In the genomic region with DNA sequence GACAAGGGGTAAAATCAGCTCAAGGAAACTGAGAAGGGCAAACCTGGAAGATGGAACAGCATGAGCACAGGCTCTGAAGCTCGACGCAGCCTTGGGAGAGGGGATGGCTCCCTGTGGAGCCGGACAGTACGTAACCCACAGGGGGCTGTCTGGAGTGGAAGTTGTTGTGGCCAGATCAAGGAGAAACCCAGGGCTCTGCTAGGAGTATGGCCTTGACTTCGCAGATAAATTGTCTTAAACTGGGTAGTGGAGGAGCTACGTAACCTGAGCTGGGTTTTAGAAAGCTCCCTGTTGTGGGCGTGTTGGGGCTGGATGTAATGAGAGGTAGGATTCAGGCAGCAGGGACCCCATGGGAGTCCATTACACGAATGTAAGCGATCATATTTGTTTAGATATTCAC, we compare ENCODE assay signal across 2 cellular contexts.
TF ChIP-seq lines count a peak whose summit lies in the region.

No MANE protein-coding gene starts in this region.

TF ChIP-seq in HEK293T, 16 proteins besides CTCF, POLR2A, EP300 and RAD21 (continued from another document):
- TF ChIP-seq L3MBTL2 (conservative IDR thresholded peaks at IDR 0.05), result no peak
- no peak for TF ChIP-seq PKNOX1 (IDR thresholded peaks at IDR 0.05)
- TF ChIP-seq LEF1 (IDR thresholded peaks at IDR 0.05; ENCODE audit: borderline replicate concordance), result no peak
- TF ChIP-seq ELF4 (IDR thresholded peaks at IDR 0.05), result no peak
- TF ChIP-seq FOXK2 (IDR thresholded peaks at IDR 0.05), result no peak
- TF ChIP-seq SUZ12 (IDR thresholded peaks at IDR 0.05), result no peak
- no peak for TF ChIP-seq BHLHE40 (IDR thresholded peaks at IDR 0.05; ENCODE audit: borderline replicate concordance)
- no peak for TF ChIP-seq ZNF384 (IDR thresholded peaks at IDR 0.05)
- no peak for TF ChIP-seq FOXA1 (IDR thresholded peaks at IDR 0.05)
- TF ChIP-seq SP1 (IDR thresholded peaks at IDR 0.05), result no peak
- no peak for TF ChIP-seq FOXM1 (IDR thresholded peaks at IDR 0.05; ENCODE audit: borderline replicate concordance)
- no peak for TF ChIP-seq ARNT (IDR thresholded peaks at IDR 0.05)
- no peak for TF ChIP-seq NFRKB (IDR thresholded peaks at IDR 0.05)
- no peak for TF ChIP-seq HDGF (IDR thresholded peaks at IDR 0.05; ENCODE audit: borderline replicate concordance)
TF ChIP-seq in HEK293T: peak in this region for 0.

TF ChIP-seq in H1, 55 proteins besides CTCF, POLR2A, EP300 and RAD21:
- no peak for TF ChIP-seq ATF2 (IDR thresholded peaks at IDR 0.05; ENCODE audit: low read length)
- TF ChIP-seq CHD1 (IDR thresholded peaks at IDR 0.05; ENCODE audit: low read depth, low read length), result no peak
- TF ChIP-seq TAF1 (IDR thresholded peaks at IDR 0.05; ENCODE audit: low read depth, low read length), result no peak
- TF ChIP-seq MAFK (IDR thresholded peaks at IDR 0.05; ENCODE audit: low read depth, low read length), result no peak
- no peak for TF ChIP-seq CEBPB (IDR thresholded peaks at IDR 0.05; ENCODE audit: low read depth, low read length)
- TF ChIP-seq SUZ12 (IDR thresholded peaks at IDR 0.05; ENCODE audit: low read length), result no peak
- TF ChIP-seq HDAC6 (IDR thresholded peaks at IDR 0.05; ENCODE audit: low read depth, low read length), result no peak
- TF ChIP-seq RXRA (IDR thresholded peaks at IDR 0.05; ENCODE audit: insufficient read depth, low read depth, low read length), result no peak
- no peak for TF ChIP-seq TAF7 (optimal IDR thresholded peaks at IDR 0.05; ENCODE audit: borderline replicate concordance, low read depth, low read length)
- TF ChIP-seq HDAC2 (IDR thresholded peaks at IDR 0.05; ENCODE audit: borderline replicate concordance in 1 of 2, low read depth in 2 of 2, low read length in 2 of 2), result no peak
- no peak for TF ChIP-seq POU5F1 (IDR thresholded peaks at IDR 0.05; ENCODE audit: low read depth, low read length)
- TF ChIP-seq EZH2 (IDR thresholded peaks at IDR 0.05; ENCODE audit: low read depth, low read length, severe bottlenecking), result no peak
